Comparison of ENCODE assay signal across 24 cellular contexts in genomic region chr10:113041324-113041723, GRCh38.
"Had no signal": no experiment of that assay in that cellular context is flagged by ENCODE, and none has a peak within 500 bp of the region (broad histone marks: within the 10 kb centered on the region; RNA-seq: fewer than 3 reads in every experiment).

No MANE protein-coding gene starts in this region.

- H3K4me1 ChIP-seq: foreskin keratinocyte had no signal

- H3K9me3 Mint-ChIP-seq: natural killer cell treated with Interleukin-12 subunit alpha and Interleukin-12 subunit beta and Interleukin-15 and Interleukin-18, amount 100 ng/mL, for 72 hours; stimulated activated naive B cell treated with anti-CD40 and anti-IgM and Interleukin-4, amounts not matched to agents 10 μg/mL and 1 μg/mL and 100 μg/mL, for 72 hours; stimulated activated naive CD8-positive, alpha-beta T cell treated with anti-CD3 and anti-CD28 coated beads, Interleukin-15, amount 100 ng/mL, for 72 hours had no signal

- H3K27ac Mint-ChIP-seq: natural killer cell treated with Interleukin-12 subunit alpha and Interleukin-12 subunit beta and Interleukin-15 and Interleukin-18, amount 100 ng/mL, for 72 hours; neural progenitor cell; stimulated activated naive B cell treated with anti-CD40 and anti-IgM and Interleukin-4, amounts not matched to agents 10 μg/mL and 1 μg/mL and 100 μg/mL, for 72 hours; stimulated activated naive CD8-positive, alpha-beta T cell treated with anti-CD3 and anti-CD28 coated beads, Interleukin-15, amount 100 ng/mL, for 72 hours had no signal

- H3K4me1 Mint-ChIP-seq: stimulated activated naive CD8-positive, alpha-beta T cell treated with anti-CD3 and anti-CD28 coated beads, Interleukin-15, amount 100 ng/mL, for 72 hours had no signal

- H3K9me3 ChIP-seq: esophagus muscularis mucosa, left ventricle myocardium inferior, ovary, sigmoid colon, thoracic aorta, transverse colon had no signal

- H3K27ac ChIP-seq: epithelial cell of prostate, foreskin keratinocyte, hepatocyte, left ventricle myocardium inferior, neural progenitor cell, ovary had no signal

- DNase-seq: effector memory CD4-positive, alpha-beta T cell; foreskin keratinocyte; kidney; left cardiac atrium; left ventricle myocardium inferior; mesenchymal stem cell; midbrain; nucleus accumbens; ovary; stimulated activated CD4-positive, alpha-beta T cell treated with anti-CD3 and anti-CD28 coated beads, Interleukin-2, amount 100 ng/mL, for 24 hours; stimulated activated CD4-positive, alpha-beta T cell treated with anti-CD3 and anti-CD28 coated beads, Interleukin-4, amount 100 ng/mL, for 4 hours; stimulated activated naive B cell treated with anti-CD40 and anti-IgM and Interleukin-4, amounts not matched to agents 10 μg/mL and 1 μg/mL and 100 μg/mL, for 72 hours; stimulated activated naive CD8-positive, alpha-beta T cell treated with anti-CD3 and anti-CD28 coated beads, Interleukin-15, amount 100 ng/mL, for 72 hours; substantia nigra; transverse colon had no signal

- H3K4me2 ChIP-seq: hepatocyte, neural progenitor cell had no signal

- H3K4me3 ChIP-seq: esophagus muscularis mucosa, hepatocyte, left ventricle myocardium inferior, lung, neural progenitor cell, ovary, sigmoid colon, skin epidermis, thoracic aorta, transverse colon had no signal

- H3K36me3 ChIP-seq: esophagus muscularis mucosa, neural progenitor cell, ovary, thoracic aorta had no signal

- H3K36me3 Mint-ChIP-seq: natural killer cell treated with Interleukin-12 subunit alpha and Interleukin-12 subunit beta and Interleukin-15 and Interleukin-18, amount 100 ng/mL, for 72 hours; stimulated activated naive B cell treated with anti-CD40 and anti-IgM and Interleukin-4, amounts not matched to agents 10 μg/mL and 1 μg/mL and 100 μg/mL, for 72 hours had no signal

- H3K4me3 Mint-ChIP-seq: natural killer cell treated with Interleukin-12 subunit alpha and Interleukin-12 subunit beta and Interleukin-15 and Interleukin-18, amount 100 ng/mL, for 72 hours; neural progenitor cell; stimulated activated naive B cell treated with anti-CD40 and anti-IgM and Interleukin-4, amounts not matched to agents 10 μg/mL and 1 μg/mL and 100 μg/mL, for 72 hours; stimulated activated naive CD8-positive, alpha-beta T cell treated with anti-CD3 and anti-CD28 coated beads, Interleukin-15, amount 100 ng/mL, for 72 hours had no signal

- ATAC-seq: foreskin keratinocyte; left cardiac atrium; natural killer cell treated with Interleukin-12 subunit alpha and Interleukin-12 subunit beta and Interleukin-15 and Interleukin-18, amount 100 ng/mL, for 72 hours; stimulated activated naive B cell treated with anti-CD40 and anti-IgM and Interleukin-4, amounts not matched to agents 10 μg/mL and 1 μg/mL and 100 μg/mL, for 72 hours; stimulated activated naive CD8-positive, alpha-beta T cell treated with anti-CD3 and anti-CD28 coated beads, Interleukin-15, amount 100 ng/mL, for 72 hours had no signal

- H3K9ac ChIP-seq: neural progenitor cell had no signal

- H2AFZ ChIP-seq: hepatocyte, neural progenitor cell had no signal

- H3K27me3 ChIP-seq: esophagus muscularis mucosa, foreskin keratinocyte, hepatocyte, neural progenitor cell, ovary, sigmoid colon, transverse colon had no signal
